In genomic region chr5:81787843-81788242, GRCh38 we compare ENCODE assay signal across 8 cellular contexts. TPM values are rescaled to one million over a fixed set of nuclear protein-coding genes. Genes with fewer than 3 reads are reported as not detected.
DNase-seq lines count a peak whose midpoint lies in the region; ATAC-seq and TF ChIP-seq lines count a peak whose summit lies in the region.

No MANE protein-coding gene starts in this region.

- ATAC-seq in body of pancreas (peak; percentile 89), HG02678 (IDR thresholded peaks at IDR 0.05; ENCODE audit: unreplicated experiment) (no peak)

- H3K9me3 ChIP-seq in body of pancreas: no peaks in the 10 kb centered on the region
- H3K9me3 ChIP-seq in tibial nerve: no peaks in the 10 kb centered on the region
- H3K9me3 ChIP-seq in BE2C: no peaks in the 10 kb centered on the region

- peak in 1 of 2 donors; percentile 94 for TF ChIP-seq EP300 in tibial nerve (IDR thresholded peaks at IDR 0.05)

- H3K27me3 ChIP-seq in body of pancreas: no peaks in the 10 kb centered on the region
- no peaks in the 10 kb centered on the region for H3K27me3 ChIP-seq in kidney epithelial cell (ENCODE audit: control insufficient read depth, insufficient read depth, low read length)
- no peaks in the 10 kb centered on the region for H3K27me3 ChIP-seq in tibial nerve
- no peaks in the 10 kb centered on the region for H3K27me3 ChIP-seq in BE2C

- TF ChIP-seq POLR2A in body of pancreas (IDR thresholded peaks at IDR 0.05): no peak
- no peak for TF ChIP-seq POLR2A in tibial nerve (IDR thresholded peaks at IDR 0.05)

- peak; percentile 17 for DNase-seq in NCI-H1694 (lab: John Stamatoyannopoulos, UW)
- DNase-seq in NCI-H1694 treated with DMSO at 0.1 percent for 48 hours (lab: John Stamatoyannopoulos, UW): no peak
- peak; percentile 74 to 92 (median 86) for DNase-seq in body of pancreas
- peak; percentile 9 for DNase-seq in kidney epithelial cell (ENCODE audit: low read depth)
- peak; percentile 63 to 97 for DNase-seq in tibial nerve (ENCODE audit: low spot score in 2 of 2)
- no peak for DNase-seq in NCI-H1436 treated with DMSO at 0.1 percent for 48 hours (lab: John Stamatoyannopoulos, UW)
- DNase-seq in BE2C: no peak

- WGBS in body of pancreas, 2 donors: 2 to 5% methylated on average over 3 of the region's 3 CpGs
- WGBS in tibial nerve, 2 donors: 4% methylated on average over 3 of the region's 3 CpGs

- H3K27ac ChIP-seq in body of pancreas (peak overlapping the region; percentile 32 to 65 (median 56)), tibial nerve (peak overlapping the region; percentile 41 to 83 (median 54))

- peaks cover 43% of the 10 kb centered on the region for H3K4me1 ChIP-seq in body of pancreas
- peaks cover 0 to 38% (median 21%) of the 10 kb centered on the region in 4 donors for H3K4me1 ChIP-seq in tibial nerve
- peaks cover 9% of the 10 kb centered on the region for H3K4me1 ChIP-seq in BE2C

- H3K36me3 ChIP-seq in body of pancreas (replicated peaks in 1 of 2; ENCODE audit: insufficient read depth in 1 of 2, low read depth in 2 of 2) (no peaks in the 10 kb centered on the region), kidney epithelial cell (ENCODE audit: control insufficient read depth, insufficient read depth, low read length) (no peaks in the 10 kb centered on the region), tibial nerve (no peaks in the 10 kb centered on the region), BE2C (no peaks in the 10 kb centered on the region)

- intact Hi-C loops in body of pancreas (cut with DNase I): no loop called here

- TF ChIP-seq CTCF in body of pancreas (IDR thresholded peaks at IDR 0.05) (no peak), kidney epithelial cell (IDR thresholded peaks at IDR 0.05; ENCODE audit: insufficient read depth, low read length, poor library complexity, severe bottlenecking) (no peak), tibial nerve (IDR thresholded peaks at IDR 0.05) (peak in 1 of 5 experiments; percentile 33), BE2C (IDR thresholded peaks at IDR 0.05; ENCODE audit: low read depth, low read length) (no peak)

- H3K4me3 ChIP-seq in body of pancreas: no peak overlapping the region
- H3K4me3 ChIP-seq in kidney epithelial cell (ENCODE audit: low read depth, low read length): no peak overlapping the region
- peak overlapping the region in 3 of 4 donors; percentile 3 to 16 (median 7) for H3K4me3 ChIP-seq in tibial nerve
- H3K4me3 ChIP-seq in BE2C (ENCODE audit: low read depth, low read length): no peak overlapping the region

RNA-seq across cellular contexts. Expression of gene SSBP2, which starts 36.9 kb away (rescaled TPM):
- total RNA-seq in body of pancreas (10 to 100 TPM; 18.1 to 31.4 TPM), kidney epithelial cell (5.3 and 11.0 TPM in 2 replicates), tibial nerve (10 to 100 TPM; 62.6 to 95.1 (median 77.5) TPM)
- 146 TPM for polyA plus RNA-seq in BE2C (2012; ENCODE audit: insufficient read depth, insufficient read length, low read depth)

Comparison
In these comparisons a context has a peak if more than half of its experiments do, and no peak if none do; other contexts are left out.
1. DNase-seq: peak in NCI-H1694 (single experiment), body of pancreas (4 of 4), kidney epithelial cell (single experiment) and tibial nerve (2 of 2); none in NCI-H1694 treated with DMSO at 0.1 percent for 48 hours (single experiment), NCI-H1436 treated with DMSO at 0.1 percent for 48 hours (single experiment) and BE2C (single experiment).
2. H3K4me3 ChIP-seq: peak in tibial nerve (3 of 4); none in body of pancreas (0 of 2), kidney epithelial cell (single experiment) and BE2C (single experiment).